9 cellular contexts compared by ENCODE assay signal in genomic region chr20:12570371-12570770, GRCh38.
DNase-seq lines count a peak whose midpoint lies in the region; ATAC-seq and TF ChIP-seq lines count a peak whose summit lies in the region.
"Had no signal": no experiment of that assay in that cellular context is flagged by ENCODE, and none has a peak within 500 bp of the region (broad histone marks: within the 10 kb centered on the region; RNA-seq: fewer than 3 reads in every experiment).

No MANE protein-coding gene starts in this region.

- H3K27me3 ChIP-seq in right cardiac atrium (ENCODE audit: control insufficient read depth, insufficient read depth) = no peaks in the 10 kb centered on the region

- H3K4me1 ChIP-seq in right cardiac atrium (ENCODE audit: control insufficient read depth, insufficient read depth, low read length) = no peaks in the 10 kb centered on the region

- no peak overlapping the region for H3K27ac Mint-ChIP-seq in glutamatergic neuron (ENCODE audit: unreplicated experiment)
- H3K27ac Mint-ChIP-seq: B cell had no signal

- H3K9me3 Mint-ChIP-seq in glutamatergic neuron (ENCODE audit: unreplicated experiment) = no peaks in the 10 kb centered on the region

- H3K36me3 Mint-ChIP-seq in glutamatergic neuron (ENCODE audit: unreplicated experiment) = no peaks in the 10 kb centered on the region

- TF ChIP-seq CTCF in LNCaP clone FGC (IDR thresholded peaks at IDR 0.05; ENCODE audit: control insufficient read depth, extremely low read depth, insufficient read depth) (peak; percentile 57), glutamatergic neuron (IDR thresholded peaks at IDR 0.05; ENCODE audit: partially characterized antibody, unreplicated experiment) (peak; percentile 53)

- H3K4me3 ChIP-seq in LNCaP clone FGC (ENCODE audit: low read depth, low read length) (no peak overlapping the region), right cardiac atrium (ENCODE audit: low read length) (no peak overlapping the region)

- WGBS in right cardiac atrium = 14% methylated on average over 1 of the region's 1 CpG

- no peaks in the 10 kb centered on the region for H3K9me3 ChIP-seq in right cardiac atrium (ENCODE audit: control insufficient read depth, low read length)

- intact Hi-C loops in right cardiac atrium (cut with DNase I) = no loop called here

- no peaks in the 10 kb centered on the region for H3K27me3 Mint-ChIP-seq in glutamatergic neuron (ENCODE audit: unreplicated experiment)
- H3K27me3 Mint-ChIP-seq: B cell had no signal

- ATAC-seq in GM18909 (IDR thresholded peaks at IDR 0.05; ENCODE audit: poor library complexity, unreplicated experiment) = no peak
- no peak for ATAC-seq in GM21515 (IDR thresholded peaks at IDR 0.05; ENCODE audit: unreplicated experiment)
- no peak for ATAC-seq in right cardiac atrium

- DNase-seq in A172 (ENCODE audit: low spot score) = peak; percentile 4
- DNase-seq in LNCaP clone FGC (ENCODE audit: low read depth) = peak; percentile 4
- peak; percentile 0 for DNase-seq in NOMO-1 treated with dmso at 0.1 percent for 144 hours (lab: John Stamatoyannopoulos, UW; ENCODE audit: unreplicated experiment)
- peak; percentile 64 for DNase-seq in glutamatergic neuron
- DNase-seq in amniotic stem cell (lab: John Stamatoyannopoulos, UW) = no peak
- DNase-seq in right cardiac atrium = no peak

- H3K4me3 Mint-ChIP-seq in glutamatergic neuron (ENCODE audit: unreplicated experiment) = no peak overlapping the region
- H3K4me3 Mint-ChIP-seq: B cell had no signal

- H3K27ac ChIP-seq in right cardiac atrium (ENCODE audit: low read length) = no peak overlapping the region

- no peaks in the 10 kb centered on the region for H3K4me1 Mint-ChIP-seq in glutamatergic neuron (ENCODE audit: low read depth, unreplicated experiment)
- H3K4me1 Mint-ChIP-seq: B cell had no signal

Comparison
In these comparisons a context has a peak if more than half of its experiments do, and no peak if none do; other contexts are left out.
1. DNase-seq: peak in A172 (single experiment), LNCaP clone FGC (single experiment), NOMO-1 treated with dmso at 0.1 percent for 144 hours (single experiment) and glutamatergic neuron (single experiment); none in amniotic stem cell (single experiment) and right cardiac atrium (0 of 3).